ENCODE assay signal across 8 cellular contexts in the genomic region with DNA sequence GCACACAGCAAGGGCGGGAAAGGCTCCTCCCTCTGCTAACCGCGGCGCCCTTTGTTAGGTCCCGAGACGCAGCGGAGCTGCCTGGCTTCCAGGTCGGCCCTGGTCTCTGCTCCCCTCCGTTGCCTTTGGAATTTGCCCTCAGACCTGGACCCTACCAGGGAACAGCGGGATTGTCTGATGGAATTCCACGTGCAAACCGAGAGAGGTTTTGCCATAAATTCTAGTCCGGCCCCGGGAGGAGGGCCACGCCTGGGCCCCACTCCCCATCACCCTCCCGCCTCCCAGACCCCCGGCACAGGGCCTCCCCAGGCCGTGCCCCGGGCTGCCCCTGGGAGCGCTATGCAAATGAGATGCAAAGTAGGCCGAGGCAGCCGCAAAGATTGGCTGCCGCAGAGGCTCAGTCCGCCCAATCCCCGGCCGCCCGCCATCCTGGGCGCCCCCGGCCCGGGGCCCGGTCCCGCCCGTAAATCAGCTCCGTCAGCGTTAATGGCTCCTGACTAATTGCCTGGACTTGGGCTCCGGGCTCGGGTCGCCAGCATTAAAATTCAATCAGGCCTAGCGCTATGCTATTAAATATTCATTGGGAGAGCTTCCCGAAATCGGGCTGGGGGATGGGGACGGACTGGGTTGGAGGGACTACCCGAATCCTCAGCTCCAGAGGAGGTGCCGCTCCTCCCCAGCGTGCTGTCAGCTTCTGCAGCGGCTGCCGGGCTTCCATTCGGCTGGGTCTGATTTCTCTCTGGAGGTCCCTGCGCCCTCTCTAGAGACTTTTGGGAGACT. TPM values are rescaled to one million over a fixed set of nuclear protein-coding genes. Genes with fewer than 3 reads are reported as not detected.
DNase-seq lines count a peak whose midpoint lies in the region; ATAC-seq and TF ChIP-seq lines count a peak whose summit lies in the region.

No MANE protein-coding gene starts in this region.

- peaks cover 30% of the 10 kb centered on the region for H3K4me1 ChIP-seq in vagina

- H3K9me3 ChIP-seq in vagina = no peaks in the 10 kb centered on the region

- H3K27ac Mint-ChIP-seq in natural killer cell treated with Interleukin-12 subunit alpha and Interleukin-12 subunit beta and Interleukin-15 and Interleukin-18, amount 100 ng/mL, for 72 hours = no peak overlapping the region

- H3K4me3 Mint-ChIP-seq in natural killer cell treated with Interleukin-12 subunit alpha and Interleukin-12 subunit beta and Interleukin-15 and Interleukin-18, amount 100 ng/mL, for 72 hours = no peak overlapping the region

- intact Hi-C loops in vagina (cut with DNase I) = no loop called here

- CTCF ChIA-PET in BJ (lab: Yijun Ruan, JAX) = interaction anchor here (0.6 to 1.9 kb wide), 8 partner anchors 8 to 447 kb away, joined by 3 to 6 read pairs (median 3); no protein-coding TSS in a partner anchor

- no peak for TF ChIP-seq POLR2A in vagina (IDR thresholded peaks at IDR 0.05)

- peak overlapping the region; percentile 2 for H3K27ac ChIP-seq in vagina

- H3K9me3 Mint-ChIP-seq in natural killer cell treated with Interleukin-12 subunit alpha and Interleukin-12 subunit beta and Interleukin-15 and Interleukin-18, amount 100 ng/mL, for 72 hours = no peaks in the 10 kb centered on the region

- H3K27me3 Mint-ChIP-seq in natural killer cell treated with Interleukin-12 subunit alpha and Interleukin-12 subunit beta and Interleukin-15 and Interleukin-18, amount 100 ng/mL, for 72 hours = peaks cover 34 to 52% of the 10 kb centered on the region in 2 donors

- ATAC-seq in natural killer cell treated with Interleukin-12 subunit alpha and Interleukin-12 subunit beta and Interleukin-15 and Interleukin-18, amount 100 ng/mL, for 72 hours = peak; percentile 71 to 80
- ATAC-seq in GM21737 (IDR thresholded peaks at IDR 0.05; ENCODE audit: unreplicated experiment) (no peak), HG02973 (IDR thresholded peaks at IDR 0.05; ENCODE audit: unreplicated experiment) (no peak), GM19351 (IDR thresholded peaks at IDR 0.05; ENCODE audit: unreplicated experiment) (no peak)

- DNase-seq in BJ (ENCODE audit: low read depth) = no peak
- DNase-seq in NCI-H510A (lab: John Stamatoyannopoulos, UW) = peak; percentile 55
- DNase-seq in ecto neural progenitor cell (ENCODE audit: low spot score) = peak; percentile 95
- no peak for DNase-seq in natural killer cell treated with Interleukin-12 subunit alpha and Interleukin-12 subunit beta and Interleukin-15 and Interleukin-18, amount 100 ng/mL, for 72 hours (ENCODE audit: low spot score)
- no peak for DNase-seq in vagina (ENCODE audit: extremely low spot score in 2 of 2)

- H3K4me3 ChIP-seq in BJ (ENCODE audit: low read depth, low read length) (peak overlapping the region; percentile 20), vagina (peak overlapping the region; percentile 34 to 37)

- no peaks in the 10 kb centered on the region for H3K36me3 Mint-ChIP-seq in natural killer cell treated with Interleukin-12 subunit alpha and Interleukin-12 subunit beta and Interleukin-15 and Interleukin-18, amount 100 ng/mL, for 72 hours

- POLR2A ChIA-PET in BJ (lab: Charles Lee) = no interaction called here

- no peak for TF ChIP-seq CTCF in BJ (IDR thresholded peaks at IDR 0.05; ENCODE audit: insufficient read depth, low read depth, low read length)
- TF ChIP-seq CTCF in vagina (IDR thresholded peaks at IDR 0.05) = no peak

- H3K4me1 Mint-ChIP-seq in natural killer cell treated with Interleukin-12 subunit alpha and Interleukin-12 subunit beta and Interleukin-15 and Interleukin-18, amount 100 ng/mL, for 72 hours (ENCODE audit: low read depth in 2 of 2) = peaks cover 4 to 5% of the 10 kb centered on the region in 2 donors

- peaks cover 16% of the 10 kb centered on the region for H3K27me3 ChIP-seq in BJ (ENCODE audit: control insufficient read depth, insufficient read depth, low read length)
- no peaks in the 10 kb centered on the region for H3K27me3 ChIP-seq in vagina

- no peaks in the 10 kb centered on the region for H3K36me3 ChIP-seq in BJ (ENCODE audit: control insufficient read depth, insufficient read depth, low read length)
- no peaks in the 10 kb centered on the region for H3K36me3 ChIP-seq in vagina

RNA-seq across cellular contexts. Expression of gene FIGNL2, which starts 15.6 kb away (rescaled TPM):
- polyA plus RNA-seq in BJ (2011; rRNA removed) = 0.01 TPM in 1 of 2 replicates, not detected in the other
- 0.05 TPM in 2 replicates for polyA minus RNA-seq in BJ (2011; rRNA and poly(A)+ RNA removed)
- under 1 TPM; 0.40 to 0.78 TPM for total RNA-seq in natural killer cell treated with Interleukin-12 subunit alpha and Interleukin-12 subunit beta and Interleukin-15 and Interleukin-18, amount 100 ng/mL, for 72 hours
- total RNA-seq in vagina = not detected

RNA-seq across cellular contexts. Expression of gene ANKRD33, which starts 23.8 kb away (rescaled TPM):
- polyA plus RNA-seq in BJ (2011; rRNA removed) = not detected in 2 replicates
- not detected in 2 replicates for polyA minus RNA-seq in BJ (2011; rRNA and poly(A)+ RNA removed)
- total RNA-seq in natural killer cell treated with Interleukin-12 subunit alpha and Interleukin-12 subunit beta and Interleukin-15 and Interleukin-18, amount 100 ng/mL, for 72 hours = not detected
- not detected for total RNA-seq in vagina

RNA-seq across cellular contexts. Expression of gene ACVRL1, which starts 43.2 kb away (rescaled TPM):
- polyA plus RNA-seq in BJ (2011; rRNA removed) = 7.8 and 13.1 TPM in 2 replicates
- 8.3 and 20.0 TPM in 2 replicates for polyA minus RNA-seq in BJ (2011; rRNA and poly(A)+ RNA removed)
- total RNA-seq in natural killer cell treated with Interleukin-12 subunit alpha and Interleukin-12 subunit beta and Interleukin-15 and Interleukin-18, amount 100 ng/mL, for 72 hours = not detected
- total RNA-seq in vagina = 115 TPM

Comparison
In these comparisons a context has a peak if more than half of its experiments do, and no peak if none do; other contexts are left out.
1. DNase-seq: peak in NCI-H510A (single experiment) and ecto neural progenitor cell (single experiment); none in BJ (single experiment), natural killer cell treated with Interleukin-12 subunit alpha and Interleukin-12 subunit beta and Interleukin-15 and Interleukin-18, amount 100 ng/mL, for 72 hours (single experiment) and vagina (0 of 2).
2. ATAC-seq: peak in natural killer cell treated with Interleukin-12 subunit alpha and Interleukin-12 subunit beta and Interleukin-15 and Interleukin-18, amount 100 ng/mL, for 72 hours (2 of 2); none in GM21737 (single experiment), HG02973 (single experiment) and GM19351 (single experiment).
3. RNA of gene ACVRL1, which starts 43.2 kb away (total RNA-seq): 115 TPM in vagina (single experiment); not detected in natural killer cell treated with Interleukin-12 subunit alpha and Interleukin-12 subunit beta and Interleukin-15 and Interleukin-18, amount 100 ng/mL, for 72 hours; every median in the first group is over 100 times any median in the second.